In the genomic region with DNA sequence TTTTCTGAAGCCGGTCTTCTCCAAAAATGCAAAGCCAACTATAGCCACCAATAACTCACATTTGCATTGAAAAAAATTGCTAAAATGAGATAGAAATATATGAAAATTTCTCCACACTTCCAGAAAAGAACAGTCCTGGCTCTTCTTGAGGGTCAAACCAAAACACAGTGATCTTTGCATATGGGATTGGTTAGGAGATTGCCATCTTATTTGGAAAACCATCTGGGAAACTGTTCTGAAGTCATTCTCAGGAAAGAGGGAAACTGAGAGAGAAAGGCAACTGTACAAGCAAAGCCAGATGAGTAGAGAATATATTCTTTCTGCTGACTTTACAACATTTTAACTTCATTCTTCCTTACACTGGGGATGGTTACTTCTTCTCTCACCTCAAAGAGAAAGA, we compare ENCODE assay signal across 1 cellular context.
TF ChIP-seq lines count a peak whose summit lies in the region.

No MANE protein-coding gene starts in this region.

TF ChIP-seq in SK-N-SH, 30 proteins besides CTCF, POLR2A, EP300 and RAD21 (continued from another document):
- TF ChIP-seq MEF2A (IDR thresholded peaks at IDR 0.05; ENCODE audit: borderline replicate concordance, low read depth) (no peak), FOXM1 (IDR thresholded peaks at IDR 0.05; ENCODE audit: low read depth) (no peak)
